Comparison of ENCODE assay signal across 18 cellular contexts in genomic region chr7:133482626-133483025, GRCh38.
DNase-seq lines count a peak whose midpoint lies in the region; ATAC-seq and TF ChIP-seq lines count a peak whose summit lies in the region.
"Had no signal": no experiment of that assay in that cellular context is flagged by ENCODE, and none has a peak within 500 bp of the region (broad histone marks: within the 10 kb centered on the region; RNA-seq: fewer than 3 reads in every experiment).

No MANE protein-coding gene starts in this region.

- H3K4me2 ChIP-seq in osteoblast (ENCODE audit: insufficient read depth, low read length), result no peak overlapping the region

- H3K27me3 Mint-ChIP-seq in activated CD4-positive, alpha-beta T cell treated with anti-CD3 and anti-CD28 coated beads, Interleukin-2, amount 10 ng/mL, durations not matched to agents 7 days and 5 days, result no peaks in the 10 kb centered on the region
- H3K27me3 Mint-ChIP-seq in CD8-positive, alpha-beta T cell (ENCODE audit: low read depth), result no peaks in the 10 kb centered on the region
- no peaks in the 10 kb centered on the region for H3K27me3 Mint-ChIP-seq in activated T-helper 17 cell treated with anti-CD3 and anti-CD28 coated beads, Interleukin-2, amount 50 U/mL, for 72 hours
- H3K27me3 Mint-ChIP-seq in neural crest cell (ENCODE audit: low read depth), result no peaks in the 10 kb centered on the region
- no peaks in the 10 kb centered on the region for H3K27me3 Mint-ChIP-seq in CD14-positive monocyte (ENCODE audit: low read depth in 3 of 3)

- no peak for TF ChIP-seq POLR2A in upper lobe of left lung (IDR thresholded peaks at IDR 0.05)

- CTCF ChIA-PET in activated CD4-positive, alpha-beta T cell treated with anti-CD3 and anti-CD28 coated beads, Interleukin-2, amount 10 ng/mL, durations not matched to agents 7 days and 5 days (lab: Charles Lee), result interaction anchor here (0.6 kb wide), 1 partner anchor 118 kb away, joined by 3 read pairs; no protein-coding TSS in a partner anchor
- CTCF ChIA-PET in CD8-positive, alpha-beta T cell (lab: Charles Lee), result no interaction called here

- 93 to 94% methylated on average over 1 of the region's 1 CpG for WGBS in upper lobe of left lung, 2 donors

- H2AFZ ChIP-seq in osteoblast (ENCODE audit: low read length), result no peak overlapping the region

- POLR2A ChIA-PET in activated CD4-positive, alpha-beta T cell treated with anti-CD3 and anti-CD28 coated beads, Interleukin-2, amount 10 ng/mL, durations not matched to agents 7 days and 5 days (lab: Charles Lee), result no interaction called here
- POLR2A ChIA-PET in CD8-positive, alpha-beta T cell (lab: Charles Lee), result no interaction called here

- H3K36me3 Mint-ChIP-seq in activated CD4-positive, alpha-beta T cell treated with anti-CD3 and anti-CD28 coated beads, Interleukin-2, amount 10 ng/mL, durations not matched to agents 7 days and 5 days (ENCODE audit: low read depth), result peaks cover 11% of the 10 kb centered on the region
- H3K36me3 Mint-ChIP-seq in CD8-positive, alpha-beta T cell, result peaks cover 23% of the 10 kb centered on the region
- H3K36me3 Mint-ChIP-seq in activated T-helper 17 cell treated with anti-CD3 and anti-CD28 coated beads, Interleukin-2, amount 50 U/mL, for 72 hours (ENCODE audit: low read depth), result peaks cover 45% of the 10 kb centered on the region
- peaks cover 2% of the 10 kb centered on the region for H3K36me3 Mint-ChIP-seq in neural crest cell (ENCODE audit: low read depth)
- H3K36me3 Mint-ChIP-seq in CD14-positive monocyte, result peaks cover 35 to 47% of the 10 kb centered on the region in 2 donors

- H3K9me3 ChIP-seq in CD8-positive, alpha-beta T cell (ENCODE audit: low read length), result no peaks in the 10 kb centered on the region
- no peaks in the 10 kb centered on the region for H3K9me3 ChIP-seq in osteoblast (ENCODE audit: low read depth, low read length)
- H3K9me3 ChIP-seq in upper lobe of left lung, result no peaks in the 10 kb centered on the region

- no peak for TF ChIP-seq EP300 in upper lobe of left lung (IDR thresholded peaks at IDR 0.05)

- no peaks in the 10 kb centered on the region for H4K20me1 ChIP-seq in osteoblast (ENCODE audit: insufficient read depth, low read length)

- no peak overlapping the region for H3K4me3 Mint-ChIP-seq in activated CD4-positive, alpha-beta T cell treated with anti-CD3 and anti-CD28 coated beads, Interleukin-2, amount 10 ng/mL, durations not matched to agents 7 days and 5 days
- H3K4me3 Mint-ChIP-seq in CD8-positive, alpha-beta T cell, result peak overlapping the region; percentile 29
- H3K4me3 Mint-ChIP-seq in activated T-helper 17 cell treated with anti-CD3 and anti-CD28 coated beads, Interleukin-2, amount 50 U/mL, for 72 hours, result no peak overlapping the region
- H3K4me3 Mint-ChIP-seq in neural crest cell, result no peak overlapping the region
- no peak overlapping the region for H3K4me3 Mint-ChIP-seq in CD14-positive monocyte

- H3K4me1 ChIP-seq in CD8-positive, alpha-beta T cell (ENCODE audit: insufficient read depth, low read length), result peaks cover 28% of the 10 kb centered on the region
- peaks cover 11% of the 10 kb centered on the region for H3K4me1 ChIP-seq in osteoblast (ENCODE audit: insufficient read depth, low read length)
- no peaks in the 10 kb centered on the region for H3K4me1 ChIP-seq in upper lobe of left lung

- H3K27ac Mint-ChIP-seq in activated CD4-positive, alpha-beta T cell treated with anti-CD3 and anti-CD28 coated beads, Interleukin-2, amount 10 ng/mL, durations not matched to agents 7 days and 5 days, result peak overlapping the region; percentile 15
- no peak overlapping the region for H3K27ac Mint-ChIP-seq in CD8-positive, alpha-beta T cell
- peak overlapping the region; percentile 20 for H3K27ac Mint-ChIP-seq in activated T-helper 17 cell treated with anti-CD3 and anti-CD28 coated beads, Interleukin-2, amount 50 U/mL, for 72 hours
- H3K27ac Mint-ChIP-seq in neural crest cell (ENCODE audit: unreplicated experiment), result peak overlapping the region; percentile 4
- H3K27ac Mint-ChIP-seq in CD14-positive monocyte, result no peak overlapping the region

- no peak for TF ChIP-seq CTCF in CD8-positive, alpha-beta T cell (IDR thresholded peaks at IDR 0.05)
- TF ChIP-seq CTCF in neural crest cell (conservative IDR thresholded peaks at IDR 0.05) (no peak), osteoblast (IDR thresholded peaks at IDR 0.05; ENCODE audit: extremely low read depth, low read depth, low read length) (no peak), upper lobe of left lung (IDR thresholded peaks at IDR 0.05) (no peak), CD14-positive monocyte (IDR thresholded peaks at IDR 0.05) (no peak)

- H3K27ac ChIP-seq in CD8-positive, alpha-beta T cell (ENCODE audit: low read depth, low read length), result no peak overlapping the region
- H3K27ac ChIP-seq in osteoblast (ENCODE audit: low read depth, low read length) (no peak overlapping the region), upper lobe of left lung (no peak overlapping the region)
- H3K27ac ChIP-seq: C4-2B had no signal

- ATAC-seq in CD8-positive, alpha-beta T cell, result no peak
- no peak for ATAC-seq in activated T-helper 17 cell treated with anti-CD3 and anti-CD28 coated beads, Interleukin-2, amount 50 U/mL, for 72 hours (replicated peaks)
- no peak for ATAC-seq in upper lobe of left lung (ENCODE audit: low FRiP score in 2 of 2)
- ATAC-seq: Panc1 had no signal

- no peaks in the 10 kb centered on the region for H3K36me3 ChIP-seq in CD8-positive, alpha-beta T cell (ENCODE audit: insufficient read depth, low read length)
- H3K36me3 ChIP-seq in osteoblast (ENCODE audit: insufficient read depth, low read length) (no peaks in the 10 kb centered on the region), upper lobe of left lung (peaks cover 0 to 17% (median 0%) of the 10 kb centered on the region in 4 donors)

- intact Hi-C loops in CD8-positive, alpha-beta T cell (cut with DNase I, micrococcal nuclease), result no loop called here
- intact Hi-C loops in CD14-positive monocyte (cut with micrococcal nuclease), result no loop called here

- H3K4me1 Mint-ChIP-seq in activated CD4-positive, alpha-beta T cell treated with anti-CD3 and anti-CD28 coated beads, Interleukin-2, amount 10 ng/mL, durations not matched to agents 7 days and 5 days, result peaks cover 36% of the 10 kb centered on the region
- H3K4me1 Mint-ChIP-seq in CD8-positive, alpha-beta T cell (ENCODE audit: low read depth), result peaks cover 54% of the 10 kb centered on the region
- H3K4me1 Mint-ChIP-seq in activated T-helper 17 cell treated with anti-CD3 and anti-CD28 coated beads, Interleukin-2, amount 50 U/mL, for 72 hours, result peaks cover 12% of the 10 kb centered on the region
- H3K4me1 Mint-ChIP-seq in neural crest cell (peaks cover 16% of the 10 kb centered on the region), CD14-positive monocyte (no peaks in the 10 kb centered on the region)

- H3K9me3 Mint-ChIP-seq in activated CD4-positive, alpha-beta T cell treated with anti-CD3 and anti-CD28 coated beads, Interleukin-2, amount 10 ng/mL, durations not matched to agents 7 days and 5 days, result peaks cover 3% of the 10 kb centered on the region
- H3K9me3 Mint-ChIP-seq in CD8-positive, alpha-beta T cell, result no peaks in the 10 kb centered on the region
- H3K9me3 Mint-ChIP-seq in activated T-helper 17 cell treated with anti-CD3 and anti-CD28 coated beads, Interleukin-2, amount 50 U/mL, for 72 hours, result no peaks in the 10 kb centered on the region
- H3K9me3 Mint-ChIP-seq in neural crest cell, result no peaks in the 10 kb centered on the region
- H3K9me3 Mint-ChIP-seq in CD14-positive monocyte, result no peaks in the 10 kb centered on the region

- H3K79me2 ChIP-seq in osteoblast (ENCODE audit: insufficient read depth, low read length), result no peaks in the 10 kb centered on the region

- no peak overlapping the region for H3K4me3 ChIP-seq in CD8-positive, alpha-beta T cell (ENCODE audit: low read depth, low read length)
- H3K4me3 ChIP-seq in osteoblast (ENCODE audit: insufficient read depth, low read length) (no peak overlapping the region), upper lobe of left lung (no peak overlapping the region)

- H3K27me3 ChIP-seq in CD8-positive, alpha-beta T cell (ENCODE audit: insufficient read depth, low read length), result no peaks in the 10 kb centered on the region
- H3K27me3 ChIP-seq in osteoblast (ENCODE audit: insufficient read depth, low read length), result no peaks in the 10 kb centered on the region
- H3K27me3 ChIP-seq in upper lobe of left lung, result no peaks in the 10 kb centered on the region

- no peak for DNase-seq in activated CD4-positive, alpha-beta T cell treated with anti-CD3 and anti-CD28 coated beads, Interleukin-2, amount 10 ng/mL, durations not matched to agents 7 days and 5 days
- no peak for DNase-seq in activated CD4-positive, alpha-beta T cell treated with anti-CD3 and anti-CD28 coated beads for 48 hours
- no peak for DNase-seq in CD8-positive, alpha-beta T cell
- DNase-seq in neural crest cell (ENCODE audit: low read depth, low spot score) (no peak), osteoblast (ENCODE audit: insufficient read length, low spot score, missing footprints) (no peak), upper lobe of left lung (no peak), CD14-positive monocyte (ENCODE audit: low spot score) (no peak)
- DNase-seq: Calu3, DMS53, H7, Kasumi-1, NCI-H1105 treated with DMSO at 0.1 percent for 48 hours, NCI-H1694 treated with DMSO at 0.1 percent for 48 hours, NCI-H226, NCI-H524 treated with DMSO at 0.1 percent for 48 hours had no signal

Comparison
In these comparisons a context has a peak if more than half of its experiments do, and no peak if none do; other contexts are left out.
1. H3K27ac Mint-ChIP-seq: peak in activated CD4-positive, alpha-beta T cell treated with anti-CD3 and anti-CD28 coated beads, Interleukin-2, amount 10 ng/mL, durations not matched to agents 7 days and 5 days (single experiment), activated T-helper 17 cell treated with anti-CD3 and anti-CD28 coated beads, Interleukin-2, amount 50 U/mL, for 72 hours (single experiment) and neural crest cell (single experiment); none in CD8-positive, alpha-beta T cell (single experiment) and CD14-positive monocyte (0 of 7).